Comparison of ENCODE assay signal across 1 cellular context in the genomic region with DNA sequence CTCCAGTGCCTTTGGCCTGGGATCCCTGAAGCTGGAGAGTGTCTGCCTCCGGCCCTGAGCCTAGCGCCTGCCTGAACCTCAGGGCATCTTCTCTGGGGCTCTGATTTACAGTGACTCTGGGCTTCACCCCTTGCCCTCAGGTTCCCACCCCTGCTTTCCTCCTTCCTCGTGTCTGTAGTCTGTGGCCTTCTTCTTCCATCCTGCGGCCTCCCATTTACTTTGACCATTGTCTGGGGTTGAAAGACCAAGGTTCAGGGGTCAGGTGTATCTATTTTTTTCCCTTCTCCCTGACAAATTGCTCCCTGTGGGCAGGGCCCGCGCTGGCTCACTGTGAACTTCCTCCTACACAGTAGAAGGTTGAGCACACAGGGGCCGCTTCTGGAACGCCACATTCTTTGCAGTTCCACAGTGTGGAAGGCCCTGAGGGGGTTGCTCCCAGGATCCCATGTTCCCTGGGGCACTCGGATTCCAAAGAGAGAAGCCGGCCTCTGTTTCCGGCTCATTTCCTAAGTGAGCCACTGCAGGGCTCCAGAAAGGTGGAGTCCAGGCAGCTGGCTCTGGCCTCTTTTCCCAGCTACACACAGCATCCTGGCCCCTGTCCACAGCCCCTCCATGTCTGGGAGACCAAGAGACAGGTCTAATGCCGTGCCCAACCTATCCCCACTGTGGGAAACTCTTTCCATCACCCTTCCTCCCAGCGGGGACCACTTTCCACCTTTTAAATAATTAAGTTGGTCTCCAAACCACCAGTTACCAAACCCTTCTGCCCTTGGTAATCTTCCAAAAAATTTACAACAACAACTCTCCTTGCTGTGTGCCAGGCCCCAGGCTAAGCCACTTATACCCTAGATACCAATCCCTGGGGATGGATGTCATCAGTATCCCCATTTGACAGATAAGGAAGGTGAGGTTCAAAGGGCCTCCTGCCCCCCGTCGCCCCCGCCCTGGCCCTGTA.
TF ChIP-seq lines count a peak whose summit lies in the region.

No MANE protein-coding gene starts in this region.

TF ChIP-seq in HepG2, 621 proteins besides CTCF, POLR2A, EP300 and RAD21 (continued from another document and continues in another):
- TF ChIP-seq, protein P1, sequence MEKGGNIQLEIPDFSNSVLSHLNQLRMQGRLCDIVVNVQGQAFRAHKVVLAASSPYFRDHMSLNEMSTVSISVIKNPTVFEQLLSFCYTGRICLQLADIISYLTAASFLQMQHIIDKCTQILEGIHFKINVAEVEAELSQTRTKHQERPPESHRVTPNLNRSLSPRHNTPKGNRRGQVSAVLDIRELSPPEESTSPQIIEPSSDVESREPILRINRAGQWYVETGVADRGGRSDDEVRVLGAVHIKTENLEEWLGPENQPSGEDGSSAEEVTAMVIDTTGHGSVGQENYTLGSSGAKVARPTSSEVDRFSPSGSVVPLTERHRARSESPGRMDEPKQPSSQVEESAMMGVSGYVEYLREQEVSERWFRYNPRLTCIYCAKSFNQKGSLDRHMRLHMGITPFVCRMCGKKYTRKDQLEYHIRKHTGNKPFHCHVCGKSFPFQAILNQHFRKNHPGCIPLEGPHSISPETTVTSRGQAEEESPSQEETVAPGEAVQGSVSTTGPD (CRISPR knock-in tag; IDR thresholded peaks at IDR 0.05) = no peak
- TF ChIP-seq DR1 (CRISPR knock-in tag; IDR thresholded peaks at IDR 0.05) = no peak
- TF ChIP-seq ESRRA (CRISPR knock-in tag; IDR thresholded peaks at IDR 0.05; ENCODE audit: low read depth) = no peak
- TF ChIP-seq STAG1 (CRISPR knock-in tag; IDR thresholded peaks at IDR 0.05) = no peak
- TF ChIP-seq THRA (CRISPR knock-in tag; IDR thresholded peaks at IDR 0.05; ENCODE audit: borderline replicate concordance) = no peak
- TF ChIP-seq ZNF224 (CRISPR knock-in tag; IDR thresholded peaks at IDR 0.05) = no peak
- no peak for TF ChIP-seq MXD4 (CRISPR knock-in tag; IDR thresholded peaks at IDR 0.05)
- TF ChIP-seq ZNF816 (CRISPR knock-in tag; IDR thresholded peaks at IDR 0.05; ENCODE audit: borderline replicate concordance) = no peak
- TF ChIP-seq ZNF576 (CRISPR knock-in tag; IDR thresholded peaks at IDR 0.05) = no peak
- no peak for TF ChIP-seq MXD3 (CRISPR knock-in tag; IDR thresholded peaks at IDR 0.05)
- no peak for TF ChIP-seq TFDP1 (CRISPR knock-in tag; IDR thresholded peaks at IDR 0.05; ENCODE audit: borderline replicate concordance)
- no peak for TF ChIP-seq ATF7-NPFF (CRISPR knock-in tag; IDR thresholded peaks at IDR 0.05; ENCODE audit: low read depth)
- no peak; the same call in 1 of the 2 replicates for TF ChIP-seq DMAP1 (CRISPR knock-in tag; IDR thresholded peaks at IDR 0.05)
- no peak for TF ChIP-seq YEATS2 (CRISPR knock-in tag; IDR thresholded peaks at IDR 0.05; ENCODE audit: borderline replicate concordance)
- no peak for TF ChIP-seq NFYB (CRISPR knock-in tag; IDR thresholded peaks at IDR 0.05)
- TF ChIP-seq, protein P2, sequence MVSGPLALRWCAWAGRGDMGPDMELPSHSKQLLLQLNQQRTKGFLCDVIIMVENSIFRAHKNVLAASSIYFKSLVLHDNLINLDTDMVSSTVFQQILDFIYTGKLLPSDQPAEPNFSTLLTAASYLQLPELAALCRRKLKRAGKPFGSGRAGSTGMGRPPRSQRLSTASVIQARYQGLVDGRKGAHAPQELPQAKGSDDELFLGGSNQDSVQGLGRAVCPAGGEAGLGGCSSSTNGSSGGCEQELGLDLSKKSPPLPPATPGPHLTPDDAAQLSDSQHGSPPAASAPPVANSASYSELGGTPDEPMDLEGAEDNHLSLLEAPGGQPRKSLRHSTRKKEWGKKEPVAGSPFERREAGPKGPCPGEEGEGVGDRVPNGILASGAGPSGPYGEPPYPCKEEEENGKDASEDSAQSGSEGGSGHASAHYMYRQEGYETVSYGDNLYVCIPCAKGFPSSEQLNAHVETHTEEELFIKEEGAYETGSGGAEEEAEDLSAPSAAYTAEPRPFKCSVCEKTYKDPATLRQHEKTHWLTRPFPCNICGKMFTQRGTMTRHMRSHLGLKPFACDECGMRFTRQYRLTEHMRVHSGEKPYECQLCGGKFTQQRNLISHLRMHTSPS (CRISPR knock-in tag; IDR thresholded peaks at IDR 0.05; ENCODE audit: low read depth) = no peak
- TF ChIP-seq CREM (IDR thresholded peaks at IDR 0.05) = no peak
- TF ChIP-seq CREM (CRISPR knock-in tag; IDR thresholded peaks at IDR 0.05) = no peak
- TF ChIP-seq GTF2F1 (IDR thresholded peaks at IDR 0.05; ENCODE audit: low read length) = no peak
- 0 out of 2 replicates have a peak, but pooled peaks have one; percentile 49 for TF ChIP-seq ZNF317 (CRISPR knock-in tag; IDR thresholded peaks at IDR 0.05)
- TF ChIP-seq ZNF644 (CRISPR knock-in tag; IDR thresholded peaks at IDR 0.05; ENCODE audit: low read depth) = 0 out of 2 replicates have a peak, but pooled peaks have one; percentile 35
- no peak for TF ChIP-seq SRSF1 (optimal IDR thresholded peaks at IDR 0.05; ENCODE audit: low read depth, low read length)
- no peak for TF ChIP-seq FOXA3 (CRISPR knock-in tag; IDR thresholded peaks at IDR 0.05)
- TF ChIP-seq ZBTB42 (CRISPR knock-in tag; IDR thresholded peaks at IDR 0.05) = no peak
- TF ChIP-seq ZNF7 (CRISPR knock-in tag; IDR thresholded peaks at IDR 0.05) = no peak
- TF ChIP-seq HOXA7 (CRISPR knock-in tag; IDR thresholded peaks at IDR 0.05) = no peak
- TF ChIP-seq ZNF841 (CRISPR knock-in tag; IDR thresholded peaks at IDR 0.05; ENCODE audit: borderline replicate concordance) = no peak
- no peak for TF ChIP-seq ZNF207 (IDR thresholded peaks at IDR 0.05; ENCODE audit: borderline replicate concordance)
- TF ChIP-seq ZNF17 (CRISPR knock-in tag; IDR thresholded peaks at IDR 0.05) = 0 out of 2 replicates have a peak, but pooled peaks have one; percentile 24
- TF ChIP-seq RBFOX2 (IDR thresholded peaks at IDR 0.05; ENCODE audit: low read depth, low read length) = no peak
- no peak for TF ChIP-seq ZNF790 (CRISPR knock-in tag; IDR thresholded peaks at IDR 0.05; ENCODE audit: borderline replicate concordance)
- TF ChIP-seq ZNF772 (CRISPR knock-in tag; IDR thresholded peaks at IDR 0.05) = peak; percentile 60
- no peak for TF ChIP-seq NFE2 (CRISPR knock-in tag; IDR thresholded peaks at IDR 0.05)
- no peak for TF ChIP-seq ZNF12 (CRISPR knock-in tag; IDR thresholded peaks at IDR 0.05)
- TF ChIP-seq, protein P3, sequence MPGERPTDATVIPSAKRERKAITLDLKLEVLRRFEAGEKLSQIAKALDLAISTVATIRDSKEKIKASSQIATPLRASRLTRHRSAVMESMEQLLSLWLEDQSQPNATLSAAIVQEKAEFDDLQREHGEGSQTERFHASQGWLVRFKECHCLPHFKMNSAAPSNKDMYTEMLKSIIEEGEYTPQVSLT (CRISPR knock-in tag; IDR thresholded peaks at IDR 0.05; ENCODE audit: borderline replicate concordance, low read depth) = 0 out of 2 replicates have a peak, but pooled peaks have one; percentile 18
- peak; percentile 81 for TF ChIP-seq ZMYM2 (CRISPR knock-in tag; IDR thresholded peaks at IDR 0.05)
- TF ChIP-seq MEIS2 (CRISPR knock-in tag; IDR thresholded peaks at IDR 0.05) = 0 out of 2 replicates have a peak, but pooled peaks have one; percentile 31
- TF ChIP-seq ZBTB21 (CRISPR knock-in tag; IDR thresholded peaks at IDR 0.05) = no peak
- no peak for TF ChIP-seq MBNL3 (CRISPR knock-in tag; conservative IDR thresholded peaks at IDR 0.05)
- no peak for TF ChIP-seq FOXA1 (IDR thresholded peaks at IDR 0.05)
- no peak for TF ChIP-seq FOXA1 (CRISPR knock-in tag; IDR thresholded peaks at IDR 0.05)
- no peak for TF ChIP-seq BCL6 (CRISPR knock-in tag; IDR thresholded peaks at IDR 0.05)
- no peak for TF ChIP-seq NPAS2 (CRISPR knock-in tag; IDR thresholded peaks at IDR 0.05; ENCODE audit: borderline replicate concordance)
- TF ChIP-seq ZNF292 (CRISPR knock-in tag; IDR thresholded peaks at IDR 0.05; ENCODE audit: borderline replicate concordance, low read depth) = no peak
- no peak for TF ChIP-seq ZBTB20 (CRISPR knock-in tag; IDR thresholded peaks at IDR 0.05; ENCODE audit: borderline replicate concordance, low read depth)
- no peak for TF ChIP-seq CHD2 (IDR thresholded peaks at IDR 0.05; ENCODE audit: low read depth, low read length)
- TF ChIP-seq, protein P4, sequence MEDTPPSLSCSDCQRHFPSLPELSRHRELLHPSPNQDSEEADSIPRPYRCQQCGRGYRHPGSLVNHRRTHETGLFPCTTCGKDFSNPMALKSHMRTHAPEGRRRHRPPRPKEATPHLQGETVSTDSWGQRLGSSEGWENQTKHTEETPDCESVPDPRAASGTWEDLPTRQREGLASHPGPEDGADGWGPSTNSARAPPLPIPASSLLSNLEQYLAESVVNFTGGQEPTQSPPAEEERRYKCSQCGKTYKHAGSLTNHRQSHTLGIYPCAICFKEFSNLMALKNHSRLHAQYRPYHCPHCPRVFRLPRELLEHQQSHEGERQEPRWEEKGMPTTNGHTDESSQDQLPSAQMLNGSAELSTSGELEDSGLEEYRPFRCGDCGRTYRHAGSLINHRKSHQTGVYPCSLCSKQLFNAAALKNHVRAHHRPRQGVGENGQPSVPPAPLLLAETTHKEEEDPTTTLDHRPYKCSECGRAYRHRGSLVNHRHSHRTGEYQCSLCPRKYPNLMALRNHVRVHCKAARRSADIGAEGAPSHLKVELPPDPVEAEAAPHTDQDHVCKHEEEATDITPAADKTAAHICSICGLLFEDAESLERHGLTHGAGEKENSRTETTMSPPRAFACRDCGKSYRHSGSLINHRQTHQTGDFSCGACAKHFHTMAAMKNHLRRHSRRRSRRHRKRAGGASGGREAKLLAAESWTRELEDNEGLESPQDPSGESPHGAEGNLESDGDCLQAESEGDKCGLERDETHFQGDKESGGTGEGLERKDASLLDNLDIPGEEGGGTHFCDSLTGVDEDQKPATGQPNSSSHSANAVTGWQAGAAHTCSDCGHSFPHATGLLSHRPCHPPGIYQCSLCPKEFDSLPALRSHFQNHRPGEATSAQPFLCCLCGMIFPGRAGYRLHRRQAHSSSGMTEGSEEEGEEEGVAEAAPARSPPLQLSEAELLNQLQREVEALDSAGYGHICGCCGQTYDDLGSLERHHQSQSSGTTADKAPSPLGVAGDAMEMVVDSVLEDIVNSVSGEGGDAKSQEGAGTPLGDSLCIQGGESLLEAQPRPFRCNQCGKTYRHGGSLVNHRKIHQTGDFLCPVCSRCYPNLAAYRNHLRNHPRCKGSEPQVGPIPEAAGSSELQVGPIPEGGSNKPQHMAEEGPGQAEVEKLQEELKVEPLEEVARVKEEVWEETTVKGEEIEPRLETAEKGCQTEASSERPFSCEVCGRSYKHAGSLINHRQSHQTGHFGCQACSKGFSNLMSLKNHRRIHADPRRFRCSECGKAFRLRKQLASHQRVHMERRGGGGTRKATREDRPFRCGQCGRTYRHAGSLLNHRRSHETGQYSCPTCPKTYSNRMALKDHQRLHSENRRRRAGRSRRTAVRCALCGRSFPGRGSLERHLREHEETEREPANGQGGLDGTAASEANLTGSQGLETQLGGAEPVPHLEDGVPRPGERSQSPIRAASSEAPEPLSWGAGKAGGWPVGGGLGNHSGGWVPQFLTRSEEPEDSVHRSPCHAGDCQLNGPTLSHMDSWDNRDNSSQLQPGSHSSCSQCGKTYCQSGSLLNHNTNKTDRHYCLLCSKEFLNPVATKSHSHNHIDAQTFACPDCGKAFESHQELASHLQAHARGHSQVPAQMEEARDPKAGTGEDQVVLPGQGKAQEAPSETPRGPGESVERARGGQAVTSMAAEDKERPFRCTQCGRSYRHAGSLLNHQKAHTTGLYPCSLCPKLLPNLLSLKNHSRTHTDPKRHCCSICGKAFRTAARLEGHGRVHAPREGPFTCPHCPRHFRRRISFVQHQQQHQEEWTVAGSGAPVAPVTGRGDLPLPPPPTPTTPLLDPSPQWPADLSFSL (CRISPR knock-in tag; IDR thresholded peaks at IDR 0.05) = no peak
- TF ChIP-seq MAX (IDR thresholded peaks at IDR 0.05) = peak; percentile 51; the same call in 1 of the 2 replicates
- no peak; the same call in 1 of the 2 replicates for TF ChIP-seq SOX13 (IDR thresholded peaks at IDR 0.05)
- peak in 1 of 2 experiments; percentile 14; a peak in 1 of 4 replicates for TF ChIP-seq SOX13 (CRISPR knock-in tag; conservative IDR thresholded peaks at IDR 0.05 in 1 of 2, IDR thresholded peaks at IDR 0.05 in 1 of 2)
- TF ChIP-seq ZNF775 (CRISPR knock-in tag; IDR thresholded peaks at IDR 0.05; ENCODE audit: borderline replicate concordance) = no peak
- no peak for TF ChIP-seq ZNF616 (CRISPR knock-in tag; IDR thresholded peaks at IDR 0.05; ENCODE audit: low read depth)
- peak; percentile 61 for TF ChIP-seq SOX5 (CRISPR knock-in tag; IDR thresholded peaks at IDR 0.05; ENCODE audit: borderline replicate concordance)
- no peak for TF ChIP-seq ZNF614 (CRISPR knock-in tag; IDR thresholded peaks at IDR 0.05; ENCODE audit: borderline replicate concordance)
- TF ChIP-seq SATB2 (CRISPR knock-in tag; IDR thresholded peaks at IDR 0.05) = no peak
- no peak for TF ChIP-seq HMG20A (CRISPR knock-in tag; IDR thresholded peaks at IDR 0.05; ENCODE audit: borderline replicate concordance)
- TF ChIP-seq GFI1 (CRISPR knock-in tag; IDR thresholded peaks at IDR 0.05; ENCODE audit: borderline replicate concordance) = peak; percentile 74; the same call in 1 of the 2 replicates
- no peak for TF ChIP-seq ZNF256 (CRISPR knock-in tag; conservative IDR thresholded peaks at IDR 0.05)
- no peak for TF ChIP-seq STAT5B (CRISPR knock-in tag; IDR thresholded peaks at IDR 0.05)
